ENCODE assay signal across 14 cellular contexts in the genomic region with DNA sequence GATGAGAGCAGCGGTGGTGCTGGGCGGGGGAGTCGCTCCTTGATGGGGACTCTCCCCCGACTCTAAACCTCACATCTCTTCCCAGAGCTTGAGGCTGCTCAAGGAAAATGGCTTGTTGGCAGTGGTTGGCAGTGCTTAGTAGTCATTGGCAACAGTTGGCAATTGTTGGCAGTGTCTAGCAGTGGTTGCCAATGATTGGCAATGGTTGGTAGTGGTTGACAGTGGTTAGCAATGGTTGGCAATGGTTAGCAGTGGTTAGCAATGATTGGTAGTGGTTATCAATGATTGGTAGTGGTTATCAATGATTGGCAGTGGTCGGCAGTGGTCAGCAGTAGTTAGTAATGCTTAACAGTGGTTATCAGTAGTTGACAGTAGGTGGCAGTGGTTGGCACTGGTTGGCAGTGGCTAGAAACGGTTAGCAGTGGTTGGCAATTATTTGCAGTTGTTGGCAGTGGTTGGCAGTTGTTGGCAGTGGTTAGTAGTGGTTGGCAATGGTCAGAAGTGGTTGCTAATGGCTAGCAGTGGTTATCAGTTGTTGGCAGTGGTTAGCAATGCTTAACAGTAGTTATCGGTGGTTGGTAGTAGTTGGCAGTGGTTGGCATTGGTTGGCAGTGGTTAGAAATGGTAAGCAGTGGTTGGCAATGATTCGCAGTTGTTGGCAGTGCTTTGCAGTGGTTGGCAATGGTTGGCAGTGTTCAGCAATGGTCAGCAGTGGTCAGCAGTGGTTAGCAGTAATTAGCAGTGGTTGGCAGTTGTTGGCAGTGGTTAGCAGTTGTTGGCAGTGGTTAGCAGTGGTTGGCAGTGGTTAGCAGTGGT.
A peak's percentile ranks its signal among the peaks of the same experiment; 100 is the strongest.
DNase-seq lines count a peak whose midpoint lies in the region; ATAC-seq, FAIRE-seq and TF ChIP-seq lines count a peak whose summit lies in the region.
"Had no signal": no experiment of that assay in that cellular context is flagged by ENCODE, and none has a peak within 500 bp of the region (broad histone marks: within the 10 kb centered on the region; RNA-seq: fewer than 3 reads in every experiment).

No MANE protein-coding gene starts in this region.

- BruUV-seq in K562 (replicated peaks; lab: Mats Ljungman, UMichigan) (no TSS peak), HepG2 (replicated peaks; lab: Mats Ljungman, UMichigan) (no TSS peak)

- no peak for ATAC-seq in K562
- no peak for ATAC-seq in HepG2
- no peak for ATAC-seq in WTC11
- ATAC-seq in GM21737 (IDR thresholded peaks at IDR 0.05; ENCODE audit: unreplicated experiment): no peak
- no peak for ATAC-seq in GM19351 (IDR thresholded peaks at IDR 0.05; ENCODE audit: unreplicated experiment)
- no peak for ATAC-seq in HG03521 (IDR thresholded peaks at IDR 0.05; ENCODE audit: unreplicated experiment)

- peak; percentile 8 for TF ChIP-seq CTCF in D721Med (IDR thresholded peaks at IDR 0.05; ENCODE audit: insufficient read depth, missing control alignments)
- peak; percentile 27 for TF ChIP-seq CTCF in HFF-Myc (IDR thresholded peaks at IDR 0.05; ENCODE audit: low read depth, low read length, missing control alignments)
- TF ChIP-seq CTCF in K562 (IDR thresholded peaks at IDR 0.05 in 2 of 3, conservative IDR thresholded peaks at IDR 0.05 in 1 of 3; ENCODE audit: insufficient read depth in 2 of 3, low read depth in 1 of 3, low read length in 3 of 3): no peak
- peak; percentile 23; the same call in 1 of the 2 replicates for TF ChIP-seq CTCF in HepG2 (CRISPR knock-in tag; IDR thresholded peaks at IDR 0.05)
- no peak for TF ChIP-seq CTCF in WTC11 (IDR thresholded peaks at IDR 0.05)

- no peaks in the 10 kb centered on the region for H3K9me1 ChIP-seq in K562 (ENCODE audit: control insufficient read depth, insufficient read depth, low read length)

- TF ChIP-seq RAD21 in K562 (CRISPR knock-in tag; conservative IDR thresholded peaks at IDR 0.05 in 1 of 2, IDR thresholded peaks at IDR 0.05 in 1 of 2) (no peak), HepG2 (CRISPR knock-in tag; IDR thresholded peaks at IDR 0.05) (no peak)

- no peak for TF ChIP-seq EP300 in K562 (IDR thresholded peaks at IDR 0.05; ENCODE audit: low read length)
- TF ChIP-seq EP300 in HepG2 (IDR thresholded peaks at IDR 0.05; ENCODE audit: low read depth in 2 of 2, low read length in 2 of 2): no peak
- no peak for TF ChIP-seq EP300 in HepG2 (CRISPR knock-in tag; IDR thresholded peaks at IDR 0.05; ENCODE audit: borderline replicate concordance)

- intact Hi-C loops in K562 (cut with micrococcal nuclease) (no loop called here), HepG2 (cut with micrococcal nuclease; ENCODE audit: unreplicated experiment) (no loop called here)

- FAIRE-seq in D721Med (lab: Jason Lieb, UNC) (no peak), K562 (lab: Jason Lieb, UNC) (no peak), HepG2 (lab: Jason Lieb, UNC) (peak; percentile 12)

- CTCF ChIA-PET in K562 (lab: Yijun Ruan, JAX; ENCODE audit: low intra/inter-chr PET ratio): no interaction called here
- CTCF ChIA-PET in HepG2 (lab: Yijun Ruan, JAX; ENCODE audit: low intra/inter-chr PET ratio, low total read pairs): no interaction called here
- CTCF ChIA-PET in WTC11 (lab: Charles Lee): no interaction called here

- in situ Hi-C loops in K562 (cut with MboI) (no loop called here), HepG2 (cut with HindIII; ENCODE audit: extremely low pct_ligation_motif_present, low pct_unique_long_range_greater_than_20kb) (no loop called here)

- no peaks in the 10 kb centered on the region; the same call in 1 of the 2 replicates for H3K36me3 Mint-ChIP-seq in WTC11

- POLR2A ChIA-PET in K562 (lab: Yijun Ruan, JAX): no interaction called here
- POLR2A ChIA-PET in HepG2 (lab: Yijun Ruan, JAX): no interaction called here
- POLR2A ChIA-PET in WTC11 (lab: Charles Lee): no interaction called here

- DNase-seq in D721Med (ENCODE audit: insufficient read length, low spot score): no peak
- DNase-seq in HFF-Myc (ENCODE audit: extremely low read depth, low read depth): no peak
- no peak for DNase-seq in K562 (ENCODE audit: extremely low read depth in 1 of 4, low spot score in 3 of 4)
- no peak for DNase-seq in HepG2 (ENCODE audit: low spot score)
- no peak for DNase-seq in WTC11 (ENCODE audit: low spot score)
- DNase-seq: CD4-positive, alpha-beta T cell; NCI-H1694 treated with DMSO at 0.1 percent for 48 hours; NCI-H82 had no signal

- no peaks in the 10 kb centered on the region; the same call in 1 of the 2 replicates for H3K9me3 ChIP-seq in K562 (replicated peaks; ENCODE audit: control insufficient read depth, insufficient read depth, low read depth, low read length)
- peaks cover 8% of the 10 kb centered on the region for H3K9me3 ChIP-seq in HepG2 (ENCODE audit: low read length)
- H3K9me3 ChIP-seq: neutrophil had no signal

- H3K27me3 Mint-ChIP-seq in WTC11 (ENCODE audit: low read depth): peaks cover 14% of the 10 kb centered on the region

- H3K4me2 ChIP-seq in K562 (ENCODE audit: insufficient read depth, low read length): no peak overlapping the region
- H3K4me2 ChIP-seq in HepG2 (ENCODE audit: low read depth, low read length): no peak overlapping the region

- H3K79me2 ChIP-seq in K562 (ENCODE audit: control insufficient read depth, insufficient read depth, low read length) (no peaks in the 10 kb centered on the region), HepG2 (ENCODE audit: insufficient read depth, low read length) (no peaks in the 10 kb centered on the region)

- no peaks in the 10 kb centered on the region for H3K36me3 ChIP-seq in K562 (ENCODE audit: control insufficient read depth, insufficient read depth, low read length)
- no peaks in the 10 kb centered on the region for H3K36me3 ChIP-seq in HepG2 (replicated peaks in 1 of 2; ENCODE audit: control insufficient read depth in 1 of 2, insufficient read depth in 2 of 2, low read length in 2 of 2)
- H3K36me3 ChIP-seq: neutrophil, SJCRH30 had no signal

- H3K27ac ChIP-seq in K562 (ENCODE audit: extremely low read depth, low read depth, low read length) (no peak overlapping the region), HepG2 (ENCODE audit: extremely low read length, insufficient read depth, low read length) (no peak overlapping the region)
- H3K27ac ChIP-seq: neutrophil, SJCRH30 had no signal

- TF ChIP-seq POLR2A in K562 (conservative IDR thresholded peaks at IDR 0.05): no peak
- TF ChIP-seq POLR2A in HepG2 (IDR thresholded peaks at IDR 0.05; ENCODE audit: insufficient read depth in 1 of 2, low read depth in 2 of 2, low read length in 2 of 2): no peak

- no peak overlapping the region for H2AFZ ChIP-seq in K562 (ENCODE audit: low read depth, low read length)
- H2AFZ ChIP-seq in HepG2 (ENCODE audit: low read length): no peak overlapping the region

- no peaks in the 10 kb centered on the region for H4K20me1 ChIP-seq in K562 (replicated peaks; ENCODE audit: control insufficient read depth, insufficient read depth, low read length)
- H4K20me1 ChIP-seq in HepG2 (ENCODE audit: insufficient read depth, low read length): 0 out of 2 replicates have a peak, but pooled peaks cover 2% of the 10 kb centered on the region

- H3K4me3 ChIP-seq in HFF-Myc (replicated peaks; ENCODE audit: low read depth, low read length): no peak overlapping the region
- no peak overlapping the region for H3K4me3 ChIP-seq in K562
- no peak overlapping the region for H3K4me3 ChIP-seq in HepG2 (replicated peaks in 1 of 3; ENCODE audit: insufficient read depth in 1 of 3, low read depth in 2 of 3, low read length in 3 of 3)
- H3K4me3 ChIP-seq: SJCRH30 had no signal

- H3K4me1 Mint-ChIP-seq in WTC11: no peaks in the 10 kb centered on the region

- H3K9ac ChIP-seq in K562 (ENCODE audit: insufficient read depth in 1 of 2, low read depth in 2 of 2, low read length in 2 of 2) (no peak overlapping the region), HepG2 (ENCODE audit: insufficient read depth, low read depth, low read length) (no peak overlapping the region)

- no peak overlapping the region for H3K4me3 Mint-ChIP-seq in WTC11
- H3K4me3 Mint-ChIP-seq: CD4-positive, alpha-beta T cell; IgD-negative memory B cell had no signal

- H3K27me3 ChIP-seq in K562 (ENCODE audit: control insufficient read depth in 2 of 2, insufficient read depth in 2 of 2, low read length in 2 of 2): peaks cover 0 to 16% of the 10 kb centered on the region in 2 experiments; a peak in 2 of 5 replicates
- peaks cover 3 to 58% of the 10 kb centered on the region in 2 experiments; a peak in 4 of 5 replicates for H3K27me3 ChIP-seq in HepG2 (ENCODE audit: control insufficient read depth in 1 of 2, insufficient read depth in 2 of 2, low read length in 2 of 2)

- peaks cover 41% of the 10 kb centered on the region for H3K9me3 Mint-ChIP-seq in WTC11
- H3K9me3 Mint-ChIP-seq: CD4-positive, alpha-beta T cell had no signal

- WGBS in K562 (ENCODE audit: insufficient coverage, low coverage, missing lambda C conversion rate): under 1% methylated on average over 8 of the region's 8 CpGs
- 25% methylated on average over 8 of the region's 8 CpGs for WGBS in HepG2 (ENCODE audit: low lambda C conversion rate)

- no peak overlapping the region for H3K27ac Mint-ChIP-seq in WTC11
- H3K27ac Mint-ChIP-seq: CD4-positive, alpha-beta T cell; IgD-negative memory B cell had no signal

- no peaks in the 10 kb centered on the region for H3K4me1 ChIP-seq in K562 (replicated peaks in 1 of 2; ENCODE audit: control insufficient read depth in 2 of 2, insufficient read depth in 2 of 2, low read length in 2 of 2)
- H3K4me1 ChIP-seq in HepG2 (ENCODE audit: insufficient read depth, low read length): no peaks in the 10 kb centered on the region

TF ChIP-seq in HepG2, 621 proteins besides CTCF, POLR2A, EP300 and RAD21:
- TF ChIP-seq CHCHD3 (CRISPR knock-in tag; IDR thresholded peaks at IDR 0.05): no peak
- TF ChIP-seq STAG1 (CRISPR knock-in tag; IDR thresholded peaks at IDR 0.05): peak; percentile 37; the same call in 1 of the 2 replicates

Comparison
In these comparisons a context has a peak if more than half of its experiments do, and no peak if none do; other contexts are left out.
1. CTCF ChIP-seq: peak in D721Med (single experiment), HFF-Myc (single experiment) and HepG2 (single experiment); none in K562 (0 of 3) and WTC11 (single experiment).